1 cellular context compared by ENCODE assay signal in the genomic region with DNA sequence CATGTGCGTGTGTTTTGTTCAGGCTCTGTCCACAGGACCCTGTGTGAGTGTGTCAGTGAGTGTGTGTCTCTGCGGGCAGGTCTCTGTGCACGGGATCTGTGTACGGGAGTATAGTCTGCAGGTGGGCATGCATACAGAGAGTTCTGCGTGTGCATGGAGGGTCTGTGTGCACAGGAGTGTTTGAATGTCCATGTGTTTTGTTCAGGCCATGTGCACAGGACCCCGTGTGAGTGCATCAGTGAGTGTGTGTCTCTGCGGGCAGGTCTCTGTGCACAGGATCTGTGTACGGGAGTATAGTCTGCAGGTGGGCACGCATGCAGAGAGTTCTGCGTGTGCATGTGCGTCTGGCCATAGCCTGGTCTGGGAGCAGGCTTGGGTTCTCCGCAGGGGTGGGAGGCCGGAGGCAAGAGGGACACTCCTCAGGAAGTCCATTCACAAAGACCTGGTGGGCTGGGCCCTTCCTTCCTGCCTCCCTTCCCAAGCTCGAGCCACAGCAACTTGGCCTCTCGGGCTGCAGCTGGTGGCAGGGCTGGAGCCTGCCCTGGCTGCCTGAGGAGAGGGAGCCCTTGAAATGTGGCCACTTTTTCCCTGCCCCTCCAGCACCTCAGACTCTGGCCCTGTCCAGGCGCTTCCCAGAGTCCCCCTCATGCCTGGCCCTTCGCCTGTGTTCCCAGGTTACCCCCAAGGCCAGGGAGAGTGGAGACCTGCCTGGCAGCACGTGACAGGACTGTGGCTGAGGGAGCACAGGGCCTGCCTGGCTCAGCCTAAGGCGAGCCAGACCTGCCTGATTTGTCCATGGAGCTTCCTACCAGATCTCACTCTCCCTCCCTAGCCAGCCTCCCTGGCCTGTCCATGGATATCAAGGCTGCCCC.
TF ChIP-seq lines count a peak whose summit lies in the region.

No MANE protein-coding gene starts in this region.

TF ChIP-seq in IMR-90, 13 proteins besides CTCF, POLR2A, EP300 and RAD21:
- TF ChIP-seq USF2 (IDR thresholded peaks at IDR 0.05; ENCODE audit: low read depth, low read length) (no peak), CEBPB (IDR thresholded peaks at IDR 0.05; ENCODE audit: low read depth, low read length) (no peak), NFE2L2 (IDR thresholded peaks at IDR 0.05; ENCODE audit: low read depth, low read length) (no peak), MXI1 (IDR thresholded peaks at IDR 0.05; ENCODE audit: borderline replicate concordance, low read depth, low read length) (no peak), FOS (IDR thresholded peaks at IDR 0.05; ENCODE audit: low read depth, low read length) (no peak), RCOR1 (IDR thresholded peaks at IDR 0.05; ENCODE audit: insufficient replicate concordance, low read length) (no peak), MAZ (IDR thresholded peaks at IDR 0.05; ENCODE audit: borderline replicate concordance, low read depth, low read length) (no peak), RFX5 (IDR thresholded peaks at IDR 0.05; ENCODE audit: low read depth, low read length) (no peak), SMC3 (IDR thresholded peaks at IDR 0.05; ENCODE audit: low read depth, low read length) (no peak)
- TF ChIP-seq, protein P1, sequence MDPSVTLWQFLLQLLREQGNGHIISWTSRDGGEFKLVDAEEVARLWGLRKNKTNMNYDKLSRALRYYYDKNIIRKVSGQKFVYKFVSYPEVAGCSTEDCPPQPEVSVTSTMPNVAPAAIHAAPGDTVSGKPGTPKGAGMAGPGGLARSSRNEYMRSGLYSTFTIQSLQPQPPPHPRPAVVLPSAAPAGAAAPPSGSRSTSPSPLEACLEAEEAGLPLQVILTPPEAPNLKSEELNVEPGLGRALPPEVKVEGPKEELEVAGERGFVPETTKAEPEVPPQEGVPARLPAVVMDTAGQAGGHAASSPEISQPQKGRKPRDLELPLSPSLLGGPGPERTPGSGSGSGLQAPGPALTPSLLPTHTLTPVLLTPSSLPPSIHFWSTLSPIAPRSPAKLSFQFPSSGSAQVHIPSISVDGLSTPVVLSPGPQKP (IDR thresholded peaks at IDR 0.05; ENCODE audit: borderline replicate concordance, low read depth, low read length): no peak
TF ChIP-seq in IMR-90: peak in this region for 0.
